In the genomic region with DNA sequence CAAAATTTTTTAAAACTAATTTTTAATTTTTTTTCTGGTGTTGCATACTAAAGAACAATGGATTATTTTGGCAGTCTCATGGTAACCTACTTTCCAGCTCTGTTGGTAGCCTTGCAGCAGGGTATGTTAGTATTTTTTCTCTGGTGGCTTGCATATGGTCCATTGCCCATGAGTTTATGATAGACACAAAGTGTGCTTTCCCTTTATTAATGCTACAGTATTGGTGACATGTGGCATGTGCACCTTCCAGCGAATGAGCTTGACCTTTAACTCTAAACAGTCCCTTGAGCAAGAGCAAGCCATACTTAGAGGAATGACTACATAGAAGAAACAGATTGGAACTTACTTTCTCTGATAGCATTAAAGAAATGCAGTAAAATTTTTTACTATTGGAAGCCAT, we compare ENCODE assay signal across 15 cellular contexts.
DNase-seq lines count a peak whose midpoint lies in the region; FAIRE-seq and TF ChIP-seq lines count a peak whose summit lies in the region.
"Had no signal": no experiment of that assay in that cellular context is flagged by ENCODE, and none has a peak within 500 bp of the region (broad histone marks: within the 10 kb centered on the region; RNA-seq: fewer than 3 reads in every experiment).

No MANE protein-coding gene starts in this region.

- H3K36me3 ChIP-seq in adipocyte (ENCODE audit: control insufficient read depth, insufficient read depth, low read length, severe bottlenecking), result no peaks in the 10 kb centered on the region

- no peak for TF ChIP-seq CTCF in foreskin fibroblast (IDR thresholded peaks at IDR 0.05; ENCODE audit: low read depth, low read length)

- peaks cover 19% of the 10 kb centered on the region for H3K4me1 ChIP-seq in adipocyte (ENCODE audit: control insufficient read depth, insufficient read depth, low read length)

- H3K27me3 ChIP-seq in adipocyte (replicated peaks; ENCODE audit: control insufficient read depth, insufficient read depth, low read length), result no peaks in the 10 kb centered on the region

- DNase-seq in GM19239 (ENCODE audit: insufficient read length, low spot score) (no peak), adipocyte (ENCODE audit: low read depth) (peak; percentile 20), foreskin fibroblast (peak; percentile 4 to 18), NCI-H526 treated with DMSO at 0.1 percent for 48 hours (lab: John Stamatoyannopoulos, UW) (no peak), NCI-H1105 (lab: John Stamatoyannopoulos, UW) (no peak), NCI-H524 (lab: John Stamatoyannopoulos, UW) (no peak)
- DNase-seq: CD8-positive, alpha-beta T cell; COR-L47; DMS153; DMS79 treated with DMSO at 0.1 percent for 48 hours; H9; HFFc6; KG1 had no signal

- no peak overlapping the region for H3K9ac ChIP-seq in adipocyte (ENCODE audit: low read length)

- H3K9me3 ChIP-seq in adipocyte (ENCODE audit: control insufficient read depth, low read length), result no peaks in the 10 kb centered on the region

- FAIRE-seq in GM19239 (lab: Jason Lieb, UNC), result peak; percentile 64
- FAIRE-seq: D721Med had no signal

- H3K4me3 ChIP-seq in adipocyte (ENCODE audit: low read length), result no peak overlapping the region
- no peak overlapping the region for H3K4me3 ChIP-seq in foreskin fibroblast (ENCODE audit: low read depth in 1 of 2, low read length in 2 of 2)
- H3K4me3 ChIP-seq: GM23338 had no signal

Comparison
In these comparisons a context has a peak if more than half of its experiments do, and no peak if none do; other contexts are left out.
1. DNase-seq: peak in adipocyte (single experiment) and foreskin fibroblast (2 of 2); none in GM19239 (single experiment), NCI-H526 treated with DMSO at 0.1 percent for 48 hours (single experiment), NCI-H1105 (single experiment) and NCI-H524 (0 of 2).